Comparison of ENCODE assay signal across 21 cellular contexts in the genomic region with DNA sequence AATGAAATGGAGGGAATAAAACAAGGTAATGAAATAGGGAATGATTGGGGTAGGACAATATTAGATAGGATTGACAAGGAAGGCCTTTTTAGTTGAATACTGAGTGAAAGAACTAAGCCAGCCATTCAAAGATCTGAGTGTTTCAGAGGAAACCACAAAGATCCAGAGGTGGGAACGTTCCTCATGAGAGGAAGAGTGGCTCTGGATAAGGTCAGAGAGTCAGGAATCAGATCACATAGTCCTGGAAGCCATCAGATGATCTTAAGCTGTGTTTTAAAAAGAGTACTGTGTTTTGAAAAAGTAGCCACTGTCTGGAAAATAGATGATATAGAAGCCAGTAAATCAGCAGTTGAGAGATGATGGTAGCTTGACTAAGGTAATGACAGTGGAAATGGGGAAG. TPM values are rescaled to one million over a fixed set of nuclear protein-coding genes. Genes with fewer than 3 reads are reported as not detected.
DNase-seq lines count a peak whose midpoint lies in the region; ATAC-seq and TF ChIP-seq lines count a peak whose summit lies in the region.
"Had no signal": no experiment of that assay in that cellular context is flagged by ENCODE, and none has a peak within 500 bp of the region (broad histone marks: within the 10 kb centered on the region; RNA-seq: fewer than 3 reads in every experiment).

No MANE protein-coding gene starts in this region.

- H3K27ac ChIP-seq in HEK293 (ENCODE audit: extremely low read depth, low read depth, low read length) = peak overlapping the region; percentile 28
- peak overlapping the region in 50 of 59 donors; percentile 0 to 84 (median 64) for H3K27ac ChIP-seq in dorsolateral prefrontal cortex
- peak overlapping the region; percentile 30 for H3K27ac ChIP-seq in parathyroid adenoma
- H3K27ac ChIP-seq in neural progenitor cell = no peak overlapping the region
- no peak overlapping the region for H3K27ac ChIP-seq in osteoblast (ENCODE audit: low read depth, low read length)
- H3K27ac ChIP-seq: transverse colon had no signal

- CTCF ChIA-PET in HEK293 (lab: Yijun Ruan, JAX) (interaction anchor here (0.6 to 3.5 kb wide), 11 partner anchors 9 to 180 kb away, joined by 3 to 41 read pairs (median 4); a partner anchor contains a TSS), WTC11 (lab: Charles Lee) (interaction anchor here (0.6 to 3.5 kb wide), 7 partner anchors 12 to 307 kb away, joined by 3 to 30 read pairs (median 3); a partner anchor contains a TSS)

- peaks cover 31% of the 10 kb centered on the region for H3K36me3 Mint-ChIP-seq in WTC11
- peaks cover 34% of the 10 kb centered on the region for H3K36me3 Mint-ChIP-seq in neural progenitor cell

- no peaks in the 10 kb centered on the region; the same call in 1 of the 2 replicates for H3K27me3 Mint-ChIP-seq in WTC11 (ENCODE audit: low read depth)
- H3K27me3 Mint-ChIP-seq in neural progenitor cell (ENCODE audit: insufficient read depth, low read depth) = peaks cover 2% of the 10 kb centered on the region
- H3K27me3 Mint-ChIP-seq: stimulated activated naive CD8-positive, alpha-beta T cell treated with anti-CD3 and anti-CD28 coated beads, Interleukin-15, amount 100 ng/mL, for 72 hours had no signal

- H3F3A ChIP-seq in neural progenitor cell (ENCODE audit: low read depth) = no peaks in the 10 kb centered on the region

- H3K9me3 ChIP-seq in HEK293 (ENCODE audit: control insufficient read depth, insufficient read depth, low read depth, low read length) (peaks cover 3% of the 10 kb centered on the region; the same call in 1 of the 2 replicates), parathyroid adenoma (ENCODE audit: control insufficient read depth, low read length) (no peaks in the 10 kb centered on the region), neural progenitor cell (ENCODE audit: low read depth) (peaks cover 17% of the 10 kb centered on the region), osteoblast (ENCODE audit: low read depth, low read length) (no peaks in the 10 kb centered on the region)

- ATAC-seq in WTC11 = no peak
- no peak for ATAC-seq in left colon
- no peak for ATAC-seq in omental fat pad (ENCODE audit: low FRiP score)
- ATAC-seq: activated CD8-positive, alpha-beta T cell treated with anti-CD3 and anti-CD28 coated beads, Interleukin-2, amount 10 ng/mL, durations not matched to agents 7 days and 5 days; left cardiac atrium; PC-3; stimulated activated naive CD8-positive, alpha-beta T cell treated with anti-CD3 and anti-CD28 coated beads, Interleukin-15, amount 100 ng/mL, for 72 hours had no signal

- H3K27me3 ChIP-seq in dorsolateral prefrontal cortex (no peaks in the 10 kb centered on the region), parathyroid adenoma (ENCODE audit: control insufficient read depth, insufficient read depth, low read length) (no peaks in the 10 kb centered on the region), neural progenitor cell (no peaks in the 10 kb centered on the region), osteoblast (ENCODE audit: insufficient read depth, low read length) (no peaks in the 10 kb centered on the region)
- H3K27me3 ChIP-seq: MG63, transverse colon had no signal

- H3K4me1 ChIP-seq in HEK293 (ENCODE audit: control insufficient read depth, insufficient read depth, low read length) = peaks cover 36% of the 10 kb centered on the region
- H3K4me1 ChIP-seq in parathyroid adenoma = peaks cover 8% of the 10 kb centered on the region
- H3K4me1 ChIP-seq in neural progenitor cell = no peaks in the 10 kb centered on the region
- H3K4me1 ChIP-seq in osteoblast (ENCODE audit: insufficient read depth, low read length) = peaks cover 2% of the 10 kb centered on the region

- H3K4me1 Mint-ChIP-seq in WTC11 = peaks cover 43% of the 10 kb centered on the region
- peaks cover 11% of the 10 kb centered on the region for H3K4me1 Mint-ChIP-seq in neural progenitor cell
- H3K4me1 Mint-ChIP-seq: nephron had no signal

- intact Hi-C loops in dorsolateral prefrontal cortex (cut with DNase I) = no loop called here
- intact Hi-C loops in left colon (cut with DNase I, micrococcal nuclease) = no loop called here

- H3K4me2 ChIP-seq in parathyroid adenoma (ENCODE audit: low read length) (no peak overlapping the region), neural progenitor cell (no peak overlapping the region), osteoblast (ENCODE audit: insufficient read depth, low read length) (no peak overlapping the region)

- H3K27ac Mint-ChIP-seq in WTC11 (peak overlapping the region; percentile 76), neural progenitor cell (no peak overlapping the region)
- H3K27ac Mint-ChIP-seq: activated CD8-positive, alpha-beta T cell treated with anti-CD3 and anti-CD28 coated beads, Interleukin-2, amount 10 ng/mL, durations not matched to agents 7 days and 5 days; nephron had no signal

- peaks cover 3 to 21% of the 10 kb centered on the region in 2 experiments for H3K36me3 ChIP-seq in HEK293 (ENCODE audit: control insufficient read depth in 2 of 2, insufficient read depth in 1 of 2, low read length in 2 of 2)
- H3K36me3 ChIP-seq in parathyroid adenoma (ENCODE audit: control insufficient read depth, insufficient read depth, low read length) = no peaks in the 10 kb centered on the region
- H3K36me3 ChIP-seq in neural progenitor cell = peaks cover 3% of the 10 kb centered on the region
- H3K36me3 ChIP-seq in osteoblast (ENCODE audit: insufficient read depth, low read length) = no peaks in the 10 kb centered on the region

- peaks cover 48% of the 10 kb centered on the region for H4K20me1 ChIP-seq in neural progenitor cell (ENCODE audit: low read depth)
- peaks cover 7% of the 10 kb centered on the region for H4K20me1 ChIP-seq in osteoblast (ENCODE audit: insufficient read depth, low read length)

- H3K4me3 Mint-ChIP-seq in WTC11 (no peak overlapping the region), neural progenitor cell (no peak overlapping the region)
- H3K4me3 Mint-ChIP-seq: activated CD8-positive, alpha-beta T cell treated with anti-CD3 and anti-CD28 coated beads, Interleukin-2, amount 10 ng/mL, durations not matched to agents 7 days and 5 days; nephron; stimulated activated naive CD8-positive, alpha-beta T cell treated with anti-CD3 and anti-CD28 coated beads, Interleukin-15, amount 100 ng/mL, for 72 hours had no signal

- H3K9ac ChIP-seq in parathyroid adenoma (no peak overlapping the region), neural progenitor cell (no peak overlapping the region)

- H3K9me3 Mint-ChIP-seq in WTC11 = peaks cover 16% of the 10 kb centered on the region
- peaks cover 23% of the 10 kb centered on the region for H3K9me3 Mint-ChIP-seq in neural progenitor cell

- H2AFZ ChIP-seq in parathyroid adenoma (no peak overlapping the region), neural progenitor cell (replicated peaks) (no peak overlapping the region), osteoblast (ENCODE audit: low read length) (no peak overlapping the region)

- H3K79me2 ChIP-seq in parathyroid adenoma (peaks cover 14% of the 10 kb centered on the region), neural progenitor cell (ENCODE audit: low read depth) (peaks cover 100% of the 10 kb centered on the region), osteoblast (ENCODE audit: insufficient read depth, low read length) (peaks cover 82% of the 10 kb centered on the region)

- POLR2A ChIA-PET in HEK293 (lab: Yijun Ruan, JAX) = interaction anchor here (1.0 kb wide), 1 partner anchor 12 kb away, joined by 6 read pairs; a partner anchor contains a TSS
- POLR2A ChIA-PET in WTC11 (lab: Charles Lee) = no interaction called here

- H3K4me3 ChIP-seq in HEK293 (ENCODE audit: low read depth, low read length) (no peak overlapping the region), dorsolateral prefrontal cortex (peak overlapping the region in 2 of 59 donors; percentile 1 to 8), parathyroid adenoma (ENCODE audit: low read depth, low read length) (no peak overlapping the region), neural progenitor cell (no peak overlapping the region), osteoblast (ENCODE audit: insufficient read depth, low read length) (no peak overlapping the region)
- H3K4me3 ChIP-seq: MG63, transverse colon had no signal

- TF ChIP-seq CTCF in HEK293 (tag by site-specific recombination; IDR thresholded peaks at IDR 0.05) = no peak
- TF ChIP-seq CTCF in WTC11 (IDR thresholded peaks at IDR 0.05) = no peak
- no peak for TF ChIP-seq CTCF in dorsolateral prefrontal cortex (IDR thresholded peaks at IDR 0.05 in 54 of 56, conservative IDR thresholded peaks at IDR 0.05 in 2 of 56; ENCODE audit: low read depth in 1 of 56, partially characterized antibody in 56 of 56)
- no peak for TF ChIP-seq CTCF in parathyroid adenoma (IDR thresholded peaks at IDR 0.05)
- no peak for TF ChIP-seq CTCF in neural progenitor cell (IDR thresholded peaks at IDR 0.05)
- TF ChIP-seq CTCF in osteoblast (IDR thresholded peaks at IDR 0.05; ENCODE audit: extremely low read depth, low read depth, low read length) = no peak
- TF ChIP-seq CTCF in omental fat pad (IDR thresholded peaks at IDR 0.05) = no peak

- no peak for DNase-seq in WTC11 (ENCODE audit: low spot score)
- no peak for DNase-seq in dorsolateral prefrontal cortex
- DNase-seq in left colon = no peak
- DNase-seq in neural progenitor cell (ENCODE audit: low spot score) = no peak
- no peak for DNase-seq in osteoblast (ENCODE audit: insufficient read length, low spot score, missing footprints)
- DNase-seq in omental fat pad (ENCODE audit: low spot score) = no peak
- DNase-seq: activated CD8-positive, alpha-beta T cell treated with anti-CD3 and anti-CD28 coated beads, Interleukin-2, amount 10 ng/mL, durations not matched to agents 7 days and 5 days; activated T-cell treated with anti-CD3 and anti-CD28 coated beads for 4 hours; DMS53; GDM1; left cardiac atrium; MG63; NCI-H1436; NCI-H446 treated with DMSO at 0.1 percent for 48 hours; PC-3; stimulated activated naive CD8-positive, alpha-beta T cell treated with anti-CD3 and anti-CD28 coated beads, Interleukin-15, amount 100 ng/mL, for 72 hours; T-helper 1 cell; transverse colon had no signal

RNA-seq across cellular contexts. Expression of a gene that starts 11.8 kb away (rescaled TPM):
- total RNA-seq in WTC11 (2021) (73.7 to 87.4 TPM (median 77.1 TPM) in 3 replicates), dorsolateral prefrontal cortex (100 to 1,000 TPM in 1 of 120 experiments, 10 to 100 TPM in 119; 19.5 to 103 (median 40.4) TPM), left colon (10 to 100 TPM; 17.6 to 25.4 TPM), neural progenitor cell (ENCODE audit: low replicate concordance) (39.8 and 41.0 TPM in 2 replicates), osteoblast (13.0 and 15.6 TPM in 2 replicates), omental fat pad (10 to 100 TPM in 3 of 4 donors, 1 to 10 TPM in 1; 9.5 to 24.3 (median 15.0) TPM)

RNA-seq across cellular contexts. Expression of a gene that starts 50.5 kb away (rescaled TPM):
- 41.0 to 47.7 TPM (median 42.7 TPM) in 3 replicates for total RNA-seq in WTC11 (2021)
- 100 to 1,000 TPM in 18 of 120 experiments, 10 to 100 TPM in 102; 35.1 to 141 (median 75.9) TPM for total RNA-seq in dorsolateral prefrontal cortex
- total RNA-seq in left colon = 10 to 100 TPM; 21.3 to 25.6 TPM
- total RNA-seq in neural progenitor cell (ENCODE audit: low replicate concordance) = 51.6 and 61.4 TPM in 2 replicates
- 25.7 and 30.6 TPM in 2 replicates for total RNA-seq in osteoblast
- total RNA-seq in omental fat pad = 10 to 100 TPM; 15.6 to 45.7 (median 23.1) TPM

RNA-seq across cellular contexts. Expression of a gene that starts 50.6 kb away (rescaled TPM):
- 20.3 to 25.1 TPM (median 23.9 TPM) in 3 replicates for total RNA-seq in WTC11 (2021)
- 10 to 100 TPM; 13.3 to 46.1 (median 29.1) TPM for total RNA-seq in dorsolateral prefrontal cortex
- 10 to 100 TPM; 14.6 to 14.9 TPM for total RNA-seq in left colon
- total RNA-seq in neural progenitor cell (ENCODE audit: low replicate concordance) = 9.6 and 18.5 TPM in 2 replicates
- total RNA-seq in osteoblast = 32.4 and 41.6 TPM in 2 replicates
- total RNA-seq in omental fat pad = 10 to 100 TPM; 11.4 to 21.4 (median 18.1) TPM

RNA-seq across cellular contexts. Expression of a gene that starts 59.5 kb away (rescaled TPM):
- total RNA-seq in WTC11 (2021) = 5.6 to 9.3 TPM (median 8.1 TPM) in 3 replicates
- total RNA-seq in dorsolateral prefrontal cortex = 100 to 1,000 TPM in 1 of 120 experiments, 10 to 100 TPM in 119; 12.4 to 139 (median 33.9) TPM
- 10 to 100 TPM; 28.1 to 52.7 TPM for total RNA-seq in left colon
- 0.11 and 0.43 TPM in 2 replicates for total RNA-seq in neural progenitor cell (ENCODE audit: low replicate concordance)
- 21.2 and 25.0 TPM in 2 replicates for total RNA-seq in osteoblast
- total RNA-seq in omental fat pad = 10 to 100 TPM; 22.6 to 89.0 (median 35.9) TPM
- total RNA-seq: activated CD8-positive, alpha-beta T cell treated with anti-CD3 and anti-CD28 coated beads, Interleukin-2, amount 10 ng/mL, durations not matched to agents 7 days and 5 days had no signal

Comparison
In these comparisons a context has a peak if more than half of its experiments do, and no peak if none do; other contexts are left out.
1. H3K27ac ChIP-seq: peak in HEK293 (single experiment), dorsolateral prefrontal cortex (50 of 59) and parathyroid adenoma (single experiment); none in neural progenitor cell (single experiment) and osteoblast (single experiment).